3 cellular contexts compared by ENCODE assay signal in the genomic region with DNA sequence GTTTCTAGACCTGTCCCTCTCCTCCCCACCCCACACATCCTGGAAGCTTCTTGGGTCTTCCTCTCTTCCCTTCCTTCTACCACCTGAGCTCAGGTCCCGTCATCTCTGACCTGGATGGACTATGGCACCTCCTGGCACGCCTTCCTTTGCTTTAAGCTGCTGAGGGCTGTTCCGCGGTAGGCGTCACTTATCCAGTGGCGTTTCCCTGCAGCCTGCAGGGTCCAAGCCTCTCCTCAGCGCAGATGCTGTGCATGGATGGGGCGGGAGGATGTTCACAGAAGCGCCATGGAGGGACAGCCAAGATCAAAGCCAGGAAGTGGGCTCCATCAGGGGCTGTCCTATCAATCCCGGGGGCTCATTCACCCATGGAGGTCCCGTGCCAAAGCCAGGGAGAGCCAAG.
TF ChIP-seq lines count a peak whose summit lies in the region.

No MANE protein-coding gene starts in this region.

TF ChIP-seq in A549, 52 proteins besides CTCF, POLR2A, EP300 and RAD21:
- TF ChIP-seq JUN (IDR thresholded peaks at IDR 0.05) (no peak), RCOR1 (IDR thresholded peaks at IDR 0.05; ENCODE audit: low read depth, low read length) (no peak), CEBPB (IDR thresholded peaks at IDR 0.05) (no peak), FOSB (CRISPR knock-in tag; IDR thresholded peaks at IDR 0.05) (no peak), MYC (IDR thresholded peaks at IDR 0.05; ENCODE audit: borderline replicate concordance, low read length) (no peak), RNF2 (IDR thresholded peaks at IDR 0.05; ENCODE audit: borderline replicate concordance, low read depth) (no peak), ZNF302 (CRISPR knock-in tag; IDR thresholded peaks at IDR 0.05) (no peak)
- TF ChIP-seq, protein P1, sequence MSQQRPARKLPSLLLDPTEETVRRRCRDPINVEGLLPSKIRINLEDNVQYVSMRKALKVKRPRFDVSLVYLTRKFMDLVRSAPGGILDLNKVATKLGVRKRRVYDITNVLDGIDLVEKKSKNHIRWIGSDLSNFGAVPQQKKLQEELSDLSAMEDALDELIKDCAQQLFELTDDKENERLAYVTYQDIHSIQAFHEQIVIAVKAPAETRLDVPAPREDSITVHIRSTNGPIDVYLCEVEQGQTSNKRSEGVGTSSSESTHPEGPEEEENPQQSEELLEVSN (IDR thresholded peaks at IDR 0.05; ENCODE audit: borderline replicate concordance, low read depth) = no peak

TF ChIP-seq in GM23338, 12 proteins besides CTCF, POLR2A, EP300 and RAD21 (continues in another document):
- TF ChIP-seq EZH2 (IDR thresholded peaks at IDR 0.05; ENCODE audit: low read depth, unreplicated experiment) (no peak), JUNB (IDR thresholded peaks at IDR 0.05; ENCODE audit: unreplicated experiment) (no peak), CREB1 (CRISPR knock-in tag; IDR thresholded peaks at IDR 0.05; ENCODE audit: low read depth) (no peak), EZH2phosphoT487 (IDR thresholded peaks at IDR 0.05; ENCODE audit: unreplicated experiment) (no peak), ZNF331 (CRISPR knock-in tag; IDR thresholded peaks at IDR 0.05; ENCODE audit: low read depth) (no peak)
- TF ChIP-seq, protein P2, sequence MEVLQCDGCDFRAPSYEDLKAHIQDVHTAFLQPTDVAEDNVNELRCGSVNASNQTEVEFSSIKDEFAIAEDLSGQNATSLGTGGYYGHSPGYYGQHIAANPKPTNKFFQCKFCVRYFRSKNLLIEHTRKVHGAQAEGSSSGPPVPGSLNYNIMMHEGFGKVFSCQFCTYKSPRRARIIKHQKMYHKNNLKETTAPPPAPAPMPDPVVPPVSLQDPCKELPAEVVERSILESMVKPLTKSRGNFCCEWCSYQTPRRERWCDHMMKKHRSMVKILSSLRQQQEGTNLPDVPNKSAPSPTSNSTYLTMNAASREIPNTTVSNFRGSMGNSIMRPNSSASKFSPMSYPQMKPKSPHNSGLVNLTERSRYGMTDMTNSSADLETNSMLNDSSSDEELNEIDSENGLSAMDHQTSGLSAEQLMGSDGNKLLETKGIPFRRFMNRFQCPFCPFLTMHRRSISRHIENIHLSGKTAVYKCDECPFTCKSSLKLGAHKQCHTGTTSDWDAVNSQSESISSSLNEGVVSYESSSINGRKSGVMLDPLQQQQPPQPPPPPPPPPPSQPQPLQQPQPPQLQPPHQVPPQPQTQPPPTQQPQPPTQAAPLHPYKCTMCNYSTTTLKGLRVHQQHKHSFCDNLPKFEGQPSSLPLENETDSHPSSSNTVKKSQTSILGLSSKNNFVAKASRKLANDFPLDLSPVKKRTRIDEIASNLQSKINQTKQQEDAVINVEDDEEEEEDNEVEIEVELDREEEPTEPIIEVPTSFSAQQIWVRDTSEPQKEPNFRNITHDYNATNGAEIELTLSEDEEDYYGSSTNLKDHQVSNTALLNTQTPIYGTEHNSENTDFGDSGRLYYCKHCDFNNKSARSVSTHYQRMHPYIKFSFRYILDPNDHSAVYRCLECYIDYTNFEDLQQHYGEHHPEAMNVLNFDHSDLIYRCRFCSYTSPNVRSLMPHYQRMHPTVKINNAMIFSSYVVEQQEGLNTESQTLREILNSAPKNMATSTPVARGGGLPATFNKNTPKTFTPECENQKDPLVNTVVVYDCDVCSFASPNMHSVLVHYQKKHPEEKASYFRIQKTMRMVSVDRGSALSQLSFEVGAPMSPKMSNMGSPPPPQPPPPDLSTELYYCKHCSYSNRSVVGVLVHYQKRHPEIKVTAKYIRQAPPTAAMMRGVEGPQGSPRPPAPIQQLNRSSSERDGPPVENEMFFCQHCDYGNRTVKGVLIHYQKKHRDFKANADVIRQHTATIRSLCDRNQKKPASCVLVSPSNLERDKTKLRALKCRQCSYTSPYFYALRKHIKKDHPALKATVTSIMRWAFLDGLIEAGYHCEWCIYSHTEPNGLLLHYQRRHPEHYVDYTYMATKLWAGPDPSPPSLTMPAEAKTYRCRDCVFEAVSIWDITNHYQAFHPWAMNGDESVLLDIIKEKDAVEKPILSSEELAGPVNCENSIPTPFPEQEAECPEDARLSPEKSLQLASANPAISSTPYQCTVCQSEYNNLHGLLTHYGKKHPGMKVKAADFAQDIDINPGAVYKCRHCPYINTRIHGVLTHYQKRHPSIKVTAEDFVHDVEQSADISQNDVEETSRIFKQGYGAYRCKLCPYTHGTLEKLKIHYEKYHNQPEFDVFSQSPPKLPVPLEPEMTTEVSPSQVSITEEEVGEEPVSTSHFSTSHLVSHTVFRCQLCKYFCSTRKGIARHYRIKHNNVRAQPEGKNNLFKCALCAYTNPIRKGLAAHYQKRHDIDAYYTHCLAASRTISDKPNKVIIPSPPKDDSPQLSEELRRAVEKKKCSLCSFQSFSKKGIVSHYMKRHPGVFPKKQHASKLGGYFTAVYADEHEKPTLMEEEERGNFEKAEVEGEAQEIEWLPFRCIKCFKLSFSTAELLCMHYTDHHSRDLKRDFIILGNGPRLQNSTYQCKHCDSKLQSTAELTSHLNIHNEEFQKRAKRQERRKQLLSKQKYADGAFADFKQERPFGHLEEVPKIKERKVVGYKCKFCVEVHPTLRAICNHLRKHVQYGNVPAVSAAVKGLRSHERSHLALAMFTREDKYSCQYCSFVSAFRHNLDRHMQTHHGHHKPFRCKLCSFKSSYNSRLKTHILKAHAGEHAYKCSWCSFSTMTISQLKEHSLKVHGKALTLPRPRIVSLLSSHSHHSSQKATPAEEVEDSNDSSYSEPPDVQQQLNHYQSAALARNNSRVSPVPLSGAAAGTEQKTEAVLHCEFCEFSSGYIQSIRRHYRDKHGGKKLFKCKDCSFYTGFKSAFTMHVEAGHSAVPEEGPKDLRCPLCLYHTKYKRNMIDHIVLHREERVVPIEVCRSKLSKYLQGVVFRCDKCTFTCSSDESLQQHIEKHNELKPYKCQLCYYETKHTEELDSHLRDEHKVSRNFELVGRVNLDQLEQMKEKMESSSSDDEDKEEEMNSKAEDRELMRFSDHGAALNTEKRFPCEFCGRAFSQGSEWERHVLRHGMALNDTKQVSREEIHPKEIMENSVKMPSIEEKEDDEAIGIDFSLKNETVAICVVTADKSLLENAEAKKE (CRISPR knock-in tag; IDR thresholded peaks at IDR 0.05) = no peak
- TF ChIP-seq, protein P3, sequence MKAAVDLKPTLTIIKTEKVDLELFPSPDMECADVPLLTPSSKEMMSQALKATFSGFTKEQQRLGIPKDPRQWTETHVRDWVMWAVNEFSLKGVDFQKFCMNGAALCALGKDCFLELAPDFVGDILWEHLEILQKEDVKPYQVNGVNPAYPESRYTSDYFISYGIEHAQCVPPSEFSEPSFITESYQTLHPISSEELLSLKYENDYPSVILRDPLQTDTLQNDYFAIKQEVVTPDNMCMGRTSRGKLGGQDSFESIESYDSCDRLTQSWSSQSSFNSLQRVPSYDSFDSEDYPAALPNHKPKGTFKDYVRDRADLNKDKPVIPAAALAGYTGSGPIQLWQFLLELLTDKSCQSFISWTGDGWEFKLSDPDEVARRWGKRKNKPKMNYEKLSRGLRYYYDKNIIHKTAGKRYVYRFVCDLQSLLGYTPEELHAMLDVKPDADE (IDR thresholded peaks at IDR 0.05) = no peak

TF ChIP-seq in H1, 55 proteins besides CTCF, POLR2A, EP300 and RAD21:
- TF ChIP-seq TEAD4 (IDR thresholded peaks at IDR 0.05; ENCODE audit: low read depth, low read length) (no peak), TAF7 (optimal IDR thresholded peaks at IDR 0.05; ENCODE audit: borderline replicate concordance, low read depth, low read length) (no peak)
